In genomic region chr2:60252581-60253170, GRCh38 we compare ENCODE assay signal across 16 cellular contexts.
DNase-seq lines count a peak whose midpoint lies in the region; ATAC-seq and TF ChIP-seq lines count a peak whose summit lies in the region.
"Had no signal": no experiment of that assay in that cellular context is flagged by ENCODE, and none has a peak within 500 bp of the region (broad histone marks: within the 10 kb centered on the region; RNA-seq: fewer than 3 reads in every experiment).

No MANE protein-coding gene starts in this region.

- intact Hi-C loops in right lobe of liver (cut with DNase I) = no loop called here

- no peak overlapping the region for H3K4me3 Mint-ChIP-seq in activated T-cell treated with anti-CD3 and anti-CD28 coated beads, Interleukin-2, amount 50 U/mL, for 4 hours
- H3K4me3 Mint-ChIP-seq: CD14-positive monocyte; CD8-positive, alpha-beta T cell; H9 had no signal

- no peaks in the 10 kb centered on the region for H3K36me3 Mint-ChIP-seq in activated T-cell treated with anti-CD3 and anti-CD28 coated beads, Interleukin-2, amount 50 U/mL, for 4 hours (ENCODE audit: insufficient read depth)
- H3K36me3 Mint-ChIP-seq: CD14-positive monocyte; CD8-positive, alpha-beta T cell had no signal

- peaks cover 0 to 6% (median 0%) of the 10 kb centered on the region in 4 donors for H3K4me1 ChIP-seq in right lobe of liver

- no peaks in the 10 kb centered on the region for H3K9me3 Mint-ChIP-seq in activated T-cell treated with anti-CD3 and anti-CD28 coated beads, Interleukin-2, amount 50 U/mL, for 4 hours
- H3K9me3 Mint-ChIP-seq: CD8-positive, alpha-beta T cell; H9 had no signal

- DNase-seq in astrocyte of the hippocampus (ENCODE audit: low read depth, low spot score) (peak; percentile 20), globus pallidus (ENCODE audit: low spot score) (peak; percentile 28), right lobe of liver (no peak), substantia nigra (lab: John Stamatoyannopoulos, UW) (peak in 3 of 49 donors; percentile 1 to 17 (median 11)), OCI-M1 (lab: John Stamatoyannopoulos, UW) (no peak)
- DNase-seq in activated T-cell treated with anti-CD3 and anti-CD28 coated beads, Interleukin-2, amount 50 U/mL, for 4 hours = no peak
- DNase-seq: CD8-positive, alpha-beta T cell; COR-L47; DMS153; DMS79 treated with DMSO at 0.1 percent for 48 hours; GDM1; GOT3; H9 had no signal

- no peak overlapping the region for H3K27ac ChIP-seq in right lobe of liver
- peak overlapping the region; percentile 35 for H3K27ac ChIP-seq in substantia nigra (ENCODE audit: low read depth, low read length, poor library complexity, severe bottlenecking)

- H3K36me3 ChIP-seq in right lobe of liver = no peaks in the 10 kb centered on the region

- H3K4me1 Mint-ChIP-seq in activated T-cell treated with anti-CD3 and anti-CD28 coated beads, Interleukin-2, amount 50 U/mL, for 4 hours (ENCODE audit: low read depth) = no peaks in the 10 kb centered on the region

- WGBS in right lobe of liver (ENCODE audit: insufficient coverage, low coverage, low lambda C conversion rate, missing lambda C conversion rate) = 29% methylated on average over 6 of the region's 6 CpGs

- no peaks in the 10 kb centered on the region for H3K9me3 ChIP-seq in right lobe of liver

- ATAC-seq in right lobe of liver = peak in 3 of 4 donors; percentile 44 to 76 (median 59)
- ATAC-seq in activated T-cell treated with anti-CD3 and anti-CD28 coated beads, Interleukin-2, amount 50 U/mL, for 4 hours = no peak
- ATAC-seq in HG02884 (IDR thresholded peaks at IDR 0.05; ENCODE audit: unreplicated experiment) = no peak
- ATAC-seq in GM21515 (IDR thresholded peaks at IDR 0.05; ENCODE audit: unreplicated experiment) = no peak
- ATAC-seq: CD8-positive, alpha-beta T cell had no signal

- no peak for TF ChIP-seq POLR2A in right lobe of liver (IDR thresholded peaks at IDR 0.05)

- no peaks in the 10 kb centered on the region for H3K27me3 ChIP-seq in right lobe of liver

- no peak overlapping the region for H3K4me3 ChIP-seq in right lobe of liver

- no peaks in the 10 kb centered on the region for H3K27me3 Mint-ChIP-seq in activated T-cell treated with anti-CD3 and anti-CD28 coated beads, Interleukin-2, amount 50 U/mL, for 4 hours (ENCODE audit: low read depth)

- no peak for TF ChIP-seq CTCF in right lobe of liver (IDR thresholded peaks at IDR 0.05)

Comparison
In these comparisons a context has a peak if more than half of its experiments do, and no peak if none do; other contexts are left out.
1. DNase-seq: peak in astrocyte of the hippocampus (single experiment) and globus pallidus (single experiment); none in right lobe of liver (0 of 3), activated T-cell treated with anti-CD3 and anti-CD28 coated beads, Interleukin-2, amount 50 U/mL, for 4 hours (single experiment) and OCI-M1 (single experiment).
2. ATAC-seq: peak in right lobe of liver (3 of 4); none in activated T-cell treated with anti-CD3 and anti-CD28 coated beads, Interleukin-2, amount 50 U/mL, for 4 hours (0 of 2), HG02884 (single experiment) and GM21515 (single experiment).